ENCODE assay signal across 9 cellular contexts in the genomic region with DNA sequence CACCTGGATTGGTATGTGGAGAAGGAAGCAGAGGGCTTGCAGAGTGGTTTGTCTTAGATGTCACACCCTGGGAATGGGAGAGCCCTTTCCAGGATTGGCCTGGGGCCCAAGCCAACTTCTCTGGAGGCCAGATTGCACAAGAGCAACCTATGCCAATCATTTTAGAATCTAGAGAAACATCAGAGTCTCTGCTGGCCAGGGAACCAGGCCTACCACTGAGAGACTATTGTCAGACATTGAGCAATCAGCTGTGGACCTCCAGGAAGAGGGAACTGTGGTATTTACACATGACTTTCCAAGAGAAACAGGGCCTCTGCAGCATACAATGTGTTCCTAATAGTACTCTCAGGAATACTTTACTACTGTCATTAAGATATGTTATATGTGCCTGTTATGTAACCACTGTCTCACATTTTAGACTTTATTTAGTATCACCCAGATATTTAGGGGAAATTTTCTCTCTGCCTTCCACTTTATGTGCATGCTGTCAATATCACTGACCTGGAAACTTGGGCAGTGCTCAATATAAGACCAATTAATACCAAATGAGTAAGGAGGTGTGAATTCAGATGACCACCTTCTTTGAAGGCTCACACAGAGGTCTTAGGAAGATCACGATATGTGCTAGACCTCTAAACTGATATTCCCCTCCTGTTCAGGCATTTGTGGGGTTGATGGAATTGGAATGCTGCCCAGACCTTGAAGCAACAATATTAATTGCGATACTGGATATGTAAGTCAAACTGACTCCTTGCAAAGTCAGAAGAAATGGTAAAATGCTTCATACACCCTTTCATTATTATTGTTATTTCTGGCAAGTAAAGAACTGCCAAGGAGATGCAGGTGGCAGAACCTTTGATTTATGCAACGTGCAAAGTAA. TPM values are rescaled to one million over a fixed set of nuclear protein-coding genes. Genes with fewer than 3 reads are reported as not detected.
DNase-seq lines count a peak whose midpoint lies in the region; ATAC-seq and TF ChIP-seq lines count a peak whose summit lies in the region.
"Had no signal": no experiment of that assay in that cellular context is flagged by ENCODE, and none has a peak within 500 bp of the region (broad histone marks: within the 10 kb centered on the region; RNA-seq: fewer than 3 reads in every experiment).

No MANE protein-coding gene starts in this region.

- peak; percentile 35 for DNase-seq in COR-L47 (lab: John Stamatoyannopoulos, UW)
- peak; percentile 50 for DNase-seq in NCI-H2107 (lab: John Stamatoyannopoulos, UW)
- peak; percentile 80 for DNase-seq in epidermal melanocyte (ENCODE audit: insufficient read length, low spot score)
- no peak for DNase-seq in mesothelial cell of epicardium (ENCODE audit: low spot score in 2 of 2, unreplicated experiment in 2 of 2)
- no peak for DNase-seq in GF-D8 (lab: John Stamatoyannopoulos, UW)
- DNase-seq in NCI-H1436 treated with DMSO at 0.1 percent for 48 hours (lab: John Stamatoyannopoulos, UW): no peak
- DNase-seq: activated CD8-positive, alpha-beta memory T cell treated with anti-CD3 and anti-CD28 coated beads for 24 hours had no signal

- TF ChIP-seq CTCF in mesothelial cell of epicardium (IDR thresholded peaks at IDR 0.05; ENCODE audit: unreplicated experiment): no peak

- H3K27ac Mint-ChIP-seq in mesothelial cell of epicardium: peak overlapping the region; percentile 21

- H3K4me1 Mint-ChIP-seq in mesothelial cell of epicardium: peaks cover 14% of the 10 kb centered on the region

- no peak overlapping the region for H3K4me3 Mint-ChIP-seq in mesothelial cell of epicardium

- ATAC-seq in GM18909 (IDR thresholded peaks at IDR 0.05; ENCODE audit: poor library complexity, unreplicated experiment): no peak
- ATAC-seq in GM18502 (IDR thresholded peaks at IDR 0.05; ENCODE audit: poor library complexity, unreplicated experiment): no peak

- H3K36me3 Mint-ChIP-seq in mesothelial cell of epicardium: no peaks in the 10 kb centered on the region

- H3K27me3 Mint-ChIP-seq in mesothelial cell of epicardium (ENCODE audit: low read depth): no peaks in the 10 kb centered on the region

- H3K9me3 Mint-ChIP-seq in mesothelial cell of epicardium: peaks cover 7% of the 10 kb centered on the region

RNA-seq across cellular contexts. Expression of gene CCL28, which starts 20.5 kb away (rescaled TPM):
- not detected in 3 replicates for total RNA-seq in mesothelial cell of epicardium

RNA-seq across cellular contexts. Expression of gene TMEM267, which starts 50.9 kb away (rescaled TPM):
- total RNA-seq in mesothelial cell of epicardium: 9.4 to 10.1 TPM (median 9.8 TPM) in 3 replicates

Comparison
In these comparisons a context has a peak if more than half of its experiments do, and no peak if none do; other contexts are left out.
1. DNase-seq: peak in COR-L47 (single experiment), NCI-H2107 (single experiment) and epidermal melanocyte (single experiment); none in mesothelial cell of epicardium (0 of 2), GF-D8 (single experiment) and NCI-H1436 treated with DMSO at 0.1 percent for 48 hours (single experiment).